Comparison of ENCODE assay signal across 26 cellular contexts in genomic region chr1:192522673-192523072, GRCh38. TPM values are rescaled to one million over a fixed set of nuclear protein-coding genes. Genes with fewer than 3 reads are reported as not detected.
"Had no signal": no experiment of that assay in that cellular context is flagged by ENCODE, and none has a peak within 500 bp of the region (broad histone marks: within the 10 kb centered on the region; RNA-seq: fewer than 3 reads in every experiment).

No MANE protein-coding gene starts in this region.

- H3K4me3 Mint-ChIP-seq: activated CD8-positive, alpha-beta T cell treated with anti-CD3 and anti-CD28 coated beads, Interleukin-2, amount 10 ng/mL, durations not matched to agents 7 days and 5 days; activated naive CD4-positive, alpha-beta T cell treated with anti-CD3 and anti-CD28 coated beads, Interleukin-2, amount 50 U/mL, for 24 hours; mesothelial cell of epicardium; naive thymus-derived CD8-positive, alpha-beta T cell; neural progenitor cell had no signal

- H3K27me3 Mint-ChIP-seq: activated naive CD4-positive, alpha-beta T cell treated with anti-CD3 and anti-CD28 coated beads, Interleukin-2, amount 50 U/mL, for 24 hours; progenitor cell of endocrine pancreas had no signal

- H3K9me3 ChIP-seq: esophagus squamous epithelium, gastrocnemius medialis, left ventricle myocardium inferior, spleen, thyroid gland had no signal

- H3K9me3 Mint-ChIP-seq: activated naive CD4-positive, alpha-beta T cell treated with anti-CD3 and anti-CD28 coated beads, Interleukin-2, amount 50 U/mL, for 24 hours; naive thymus-derived CD8-positive, alpha-beta T cell; neural progenitor cell had no signal

- H3K36me3 Mint-ChIP-seq: activated naive CD4-positive, alpha-beta T cell treated with anti-CD3 and anti-CD28 coated beads, Interleukin-2, amount 50 U/mL, for 24 hours; mesothelial cell of epicardium; naive thymus-derived CD8-positive, alpha-beta T cell; neural progenitor cell had no signal

- H3K27ac ChIP-seq: dorsolateral prefrontal cortex, esophagus squamous epithelium, gastrocnemius medialis, left ventricle myocardium inferior, neural progenitor cell, thyroid gland, VCaP had no signal

- H3K36me3 ChIP-seq: esophagus squamous epithelium, gastrocnemius medialis, left ventricle myocardium inferior, neural progenitor cell, spleen, thyroid gland had no signal

- H3K4me1 ChIP-seq: esophagus squamous epithelium, gastrocnemius medialis, neural progenitor cell had no signal

- H3K27me3 ChIP-seq: dorsolateral prefrontal cortex, esophagus squamous epithelium, gastrocnemius medialis, neural progenitor cell, spleen, thyroid gland had no signal

- DNase-seq: activated CD4-positive, alpha-beta T cell treated with anti-CD3 and anti-CD28 coated beads, Interleukin-2, amount 50 U/mL, for 1 hour; activated CD8-positive, alpha-beta T cell treated with anti-CD3 and anti-CD28 coated beads, Interleukin-2, amount 10 ng/mL, durations not matched to agents 7 days and 5 days; activated gamma-delta T cell treated with Interleukin-2 at 50 U/mL for 16 hours; activated T-cell treated with anti-CD3 and anti-CD28 coated beads, Interleukin-2, amount 50 U/mL, for 1 hour; aorta; central memory CD4-positive, alpha-beta T cell; dorsolateral prefrontal cortex; esophagus squamous epithelium; gastrocnemius medialis; head of caudate nucleus; hypothalamus; left ventricle myocardium inferior; naive thymus-derived CD8-positive, alpha-beta T cell; retina; spleen; stimulated activated CD4-positive, alpha-beta T cell treated with anti-CD3 and anti-CD28 coated beads, Interleukin-4, amount 100 ng/mL, for 1 hour; stimulated activated naive CD4-positive, alpha-beta T cell treated with Interleukin-2 at 50 U/mL for 16 hours; thyroid gland had no signal

- H3K27ac Mint-ChIP-seq: activated CD8-positive, alpha-beta T cell treated with anti-CD3 and anti-CD28 coated beads, Interleukin-2, amount 10 ng/mL, durations not matched to agents 7 days and 5 days; mesothelial cell of epicardium; neural progenitor cell; progenitor cell of endocrine pancreas had no signal

- ATAC-seq: activated CD4-positive, CD25-positive, alpha-beta regulatory T cell treated with anti-CD3 and anti-CD28 coated beads, Interleukin-2, amount 50 U/mL, for 24 hours; activated CD8-positive, alpha-beta T cell treated with anti-CD3 and anti-CD28 coated beads, Interleukin-2, amount 10 ng/mL, durations not matched to agents 7 days and 5 days; gastrocnemius medialis; naive thymus-derived CD8-positive, alpha-beta T cell had no signal

- H3K4me3 ChIP-seq: dorsolateral prefrontal cortex, esophagus squamous epithelium, gastrocnemius medialis, left ventricle myocardium inferior, neural progenitor cell, spleen, thyroid gland had no signal

- H3K4me2 ChIP-seq: neural progenitor cell had no signal

- H2AFZ ChIP-seq: neural progenitor cell had no signal

RNA-seq across cellular contexts. Expression of gene RGS1, which starts 52.9 kb away (rescaled TPM):
- total RNA-seq: lung microvascular endothelial cell, osteocyte had no signal
